ENCODE assay signal across 8 cellular contexts in genomic region chr3:194323785-194324735, GRCh38. TPM values are rescaled to one million over a fixed set of nuclear protein-coding genes. Genes with fewer than 3 reads are reported as not detected.
DNase-seq lines count a peak whose midpoint lies in the region; ATAC-seq, FAIRE-seq and TF ChIP-seq lines count a peak whose summit lies in the region.
"Had no signal": no experiment of that assay in that cellular context is flagged by ENCODE, and none has a peak within 500 bp of the region (broad histone marks: within the 10 kb centered on the region; RNA-seq: fewer than 3 reads in every experiment).

No MANE protein-coding gene starts in this region.

- H3K4me3 ChIP-seq in vagina: peak overlapping the region; percentile 21 to 25

- ATAC-seq in GM18868 (IDR thresholded peaks at IDR 0.05; ENCODE audit: unreplicated experiment) (peak; percentile 77), memory B cell (ENCODE audit: low read depth) (peak; percentile 72)

- TF ChIP-seq CTCF in vagina (IDR thresholded peaks at IDR 0.05): no peak

- peaks cover 31% of the 10 kb centered on the region for H3K4me1 ChIP-seq in vagina

- H3K27ac Mint-ChIP-seq in memory B cell: no peak overlapping the region

- no peaks in the 10 kb centered on the region for H3K27me3 ChIP-seq in vagina

- in situ Hi-C loops in T47D (cut with HindIII; ENCODE audit: low pct_unique_long_range_greater_than_20kb, low sequenced_read_pairs): no loop called here

- intact Hi-C loops in vagina (cut with DNase I): no loop called here

- no peaks in the 10 kb centered on the region for H3K4me1 Mint-ChIP-seq in memory B cell

- FAIRE-seq in HTR-8/SVneo (lab: Jason Lieb, UNC): peak; percentile 97

- DNase-seq in HTR-8/SVneo (ENCODE audit: insufficient read length, low spot score) (peak; percentile 90), T47D (ENCODE audit: low read depth in 1 of 2, low spot score in 1 of 2) (peak; percentile 89 to 99), memory B cell (ENCODE audit: low spot score in 2 of 2) (no peak), vagina (ENCODE audit: extremely low spot score in 2 of 2) (no peak), NCI-H2107 (lab: John Stamatoyannopoulos, UW) (no peak), NCI-H69 (lab: John Stamatoyannopoulos, UW) (no peak)

- H3K4me3 Mint-ChIP-seq in memory B cell: no peak overlapping the region

- peak overlapping the region; percentile 54 for H3K27ac ChIP-seq in vagina

- H3K9me3 Mint-ChIP-seq in memory B cell: peaks cover 2% of the 10 kb centered on the region

- H3K27me3 Mint-ChIP-seq in memory B cell: no peaks in the 10 kb centered on the region

- TF ChIP-seq POLR2A in vagina (IDR thresholded peaks at IDR 0.05): no peak

- H3K36me3 ChIP-seq in vagina: no peaks in the 10 kb centered on the region

- H3K9me3 ChIP-seq in vagina: no peaks in the 10 kb centered on the region

- H3K36me3 Mint-ChIP-seq in memory B cell: peaks cover 2% of the 10 kb centered on the region

RNA-seq across cellular contexts. Expression of gene CPN2, which starts 27.1 kb away (rescaled TPM):
- not detected for total RNA-seq in vagina
- total RNA-seq: pulmonary artery endothelial cell had no signal

RNA-seq across cellular contexts. Expression of gene LRRC15, which starts 45.5 kb away (rescaled TPM):
- total RNA-seq in vagina: not detected
- total RNA-seq: pulmonary artery endothelial cell had no signal

Comparison
In these comparisons a context has a peak if more than half of its experiments do, and no peak if none do; other contexts are left out.
1. DNase-seq: peak in HTR-8/SVneo (single experiment) and T47D (2 of 2); none in memory B cell (0 of 2), vagina (0 of 2), NCI-H2107 (single experiment) and NCI-H69 (single experiment).